ENCODE assay signal across 7 cellular contexts in genomic region chr1:225975146-225975545, GRCh38. TPM values are rescaled to one million over a fixed set of nuclear protein-coding genes. Genes with fewer than 3 reads are reported as not detected.
"Had no signal": no experiment of that assay in that cellular context is flagged by ENCODE, and none has a peak within 500 bp of the region (broad histone marks: within the 10 kb centered on the region; RNA-seq: fewer than 3 reads in every experiment).

No MANE protein-coding gene starts in this region.

RNA-seq across cellular contexts. Expression of gene LEFTY2, which starts 34.1 kb away (rescaled TPM):
- total RNA-seq: HT-29, LHCN-M2, MCF 10A, NCI-H460, PC-3, SK-MEL-5 had no signal
- polyA plus RNA-seq: SK-N-SH had no signal
